Comparison of ENCODE assay signal across 1 cellular context in the genomic region with DNA sequence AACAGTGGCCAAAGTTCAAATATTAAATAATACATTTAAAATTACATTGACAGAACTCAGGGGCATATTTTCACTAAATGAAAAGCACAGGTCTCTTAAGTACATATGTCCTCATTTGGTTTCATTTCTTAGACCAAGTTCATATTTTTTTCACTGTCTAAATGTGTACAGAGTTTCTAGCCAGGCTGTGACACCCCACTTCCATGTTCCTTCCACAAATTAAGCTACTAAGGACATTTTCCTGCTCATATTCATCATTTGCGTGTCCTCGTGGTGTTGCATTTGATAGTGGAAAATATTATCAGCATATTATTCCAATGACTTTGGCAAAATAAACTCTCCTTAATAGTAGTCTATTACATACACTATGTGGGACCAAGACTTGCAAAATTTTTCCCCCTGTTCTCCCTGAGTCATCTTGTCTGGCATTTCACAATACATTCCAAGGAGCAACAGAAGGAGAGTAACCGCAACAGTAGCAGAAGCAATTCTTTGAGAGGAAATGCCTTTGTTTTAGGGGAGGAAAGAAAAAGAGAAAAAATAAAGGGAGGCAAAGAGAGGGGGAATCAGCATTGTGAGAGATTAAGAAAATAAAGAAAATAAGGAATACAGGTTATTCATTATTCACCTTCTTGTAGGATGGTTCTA.
TF ChIP-seq lines count a peak whose summit lies in the region.

No MANE protein-coding gene starts in this region.

TF ChIP-seq in A549, 52 proteins besides CTCF, POLR2A, EP300 and RAD21 (continued from another document):
- TF ChIP-seq, protein P1, sequence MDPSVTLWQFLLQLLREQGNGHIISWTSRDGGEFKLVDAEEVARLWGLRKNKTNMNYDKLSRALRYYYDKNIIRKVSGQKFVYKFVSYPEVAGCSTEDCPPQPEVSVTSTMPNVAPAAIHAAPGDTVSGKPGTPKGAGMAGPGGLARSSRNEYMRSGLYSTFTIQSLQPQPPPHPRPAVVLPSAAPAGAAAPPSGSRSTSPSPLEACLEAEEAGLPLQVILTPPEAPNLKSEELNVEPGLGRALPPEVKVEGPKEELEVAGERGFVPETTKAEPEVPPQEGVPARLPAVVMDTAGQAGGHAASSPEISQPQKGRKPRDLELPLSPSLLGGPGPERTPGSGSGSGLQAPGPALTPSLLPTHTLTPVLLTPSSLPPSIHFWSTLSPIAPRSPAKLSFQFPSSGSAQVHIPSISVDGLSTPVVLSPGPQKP (IDR thresholded peaks at IDR 0.05; ENCODE audit: low read depth, low read length) = no peak
- no peak for TF ChIP-seq BHLHE40 (IDR thresholded peaks at IDR 0.05; ENCODE audit: low read depth, low read length)
- no peak for TF ChIP-seq NPAS2 (CRISPR knock-in tag; IDR thresholded peaks at IDR 0.05; ENCODE audit: borderline replicate concordance)
- TF ChIP-seq HOXA7 (CRISPR knock-in tag; IDR thresholded peaks at IDR 0.05) = no peak
- TF ChIP-seq, protein P2, sequence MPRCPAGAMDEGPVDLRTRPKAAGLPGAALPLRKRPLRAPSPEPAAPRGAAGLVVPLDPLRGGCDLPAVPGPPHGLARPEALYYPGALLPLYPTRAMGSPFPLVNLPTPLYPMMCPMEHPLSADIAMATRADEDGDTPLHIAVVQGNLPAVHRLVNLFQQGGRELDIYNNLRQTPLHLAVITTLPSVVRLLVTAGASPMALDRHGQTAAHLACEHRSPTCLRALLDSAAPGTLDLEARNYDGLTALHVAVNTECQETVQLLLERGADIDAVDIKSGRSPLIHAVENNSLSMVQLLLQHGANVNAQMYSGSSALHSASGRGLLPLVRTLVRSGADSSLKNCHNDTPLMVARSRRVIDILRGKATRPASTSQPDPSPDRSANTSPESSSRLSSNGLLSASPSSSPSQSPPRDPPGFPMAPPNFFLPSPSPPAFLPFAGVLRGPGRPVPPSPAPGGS (IDR thresholded peaks at IDR 0.05) = peak; percentile 70; the same call in 2 of the 3 replicates
- no peak for TF ChIP-seq NR3C1 (IDR thresholded peaks at IDR 0.05)
